ENCODE assay signal across 10 cellular contexts in the genomic region with DNA sequence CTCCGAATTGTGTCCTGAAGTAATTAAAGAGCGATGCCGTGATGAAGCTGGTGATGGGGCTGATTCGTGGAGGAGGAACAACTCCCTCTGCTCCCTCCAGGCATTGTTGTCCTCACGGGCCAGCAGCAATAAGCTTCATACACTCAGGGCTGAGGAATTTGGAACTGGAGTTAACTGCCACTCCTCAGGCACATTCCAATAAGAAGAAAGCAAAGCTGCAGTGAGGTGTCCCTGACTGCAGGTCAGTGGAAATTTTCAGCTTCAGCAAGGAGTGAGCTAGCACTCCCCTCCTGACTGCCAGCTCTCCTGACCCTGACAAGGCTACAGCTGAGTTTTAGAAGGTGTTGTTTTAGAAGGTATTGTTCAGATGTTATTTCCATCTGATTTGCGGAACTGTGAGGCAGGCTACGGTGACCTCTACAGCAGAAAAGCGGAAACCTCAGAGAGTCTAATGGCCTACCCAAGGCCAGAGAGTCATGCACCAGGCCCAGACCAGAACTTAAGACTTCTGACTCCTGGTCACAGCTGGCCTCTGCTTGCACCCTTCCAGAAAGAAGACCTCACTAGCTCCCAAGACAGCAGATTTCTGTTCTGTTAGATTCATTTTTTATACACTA.
DNase-seq lines count a peak whose midpoint lies in the region; ATAC-seq, FAIRE-seq and TF ChIP-seq lines count a peak whose summit lies in the region.
"Had no signal": no experiment of that assay in that cellular context is flagged by ENCODE, and none has a peak within 500 bp of the region (broad histone marks: within the 10 kb centered on the region; RNA-seq: fewer than 3 reads in every experiment).

No MANE protein-coding gene starts in this region.

- peaks cover 0 to 30% of the 10 kb centered on the region in 2 donors for H3K4me1 ChIP-seq in ascending aorta

- no peaks in the 10 kb centered on the region for H3K36me3 ChIP-seq in ascending aorta

- DNase-seq in ascending aorta (ENCODE audit: low spot score in 2 of 2) (peak in 1 of 2 donors; percentile 81), left cardiac atrium (no peak), retina (peak; percentile 57), NCI-H2029 (lab: John Stamatoyannopoulos, UW) (no peak), OCI-M1 (lab: John Stamatoyannopoulos, UW) (no peak), OCI-M2 (lab: John Stamatoyannopoulos, UW; ENCODE audit: unreplicated experiment) (no peak), HUDEP-2 (lab: John Stamatoyannopoulos, UW; ENCODE audit: unreplicated experiment in 76 of 76) (no peak)
- DNase-seq: stimulated activated naive CD8-positive, alpha-beta T cell treated with anti-CD3 and anti-CD28 coated beads, Interleukin-15, Interleukin-2, amounts not matched to agents 100 U/mL and 50 U/mL, for 24 hours had no signal

- peak overlapping the region; percentile 54 to 74 for H3K27ac ChIP-seq in ascending aorta
- H3K27ac ChIP-seq: KMS-11 had no signal

- no peaks in the 10 kb centered on the region for H3K27me3 ChIP-seq in ascending aorta

- no peak for TF ChIP-seq CTCF in ascending aorta (IDR thresholded peaks at IDR 0.05)

- intact Hi-C loops in ascending aorta (cut with DNase I) (loop anchor here (5.0 to 10.0 kb wide), 3 partner anchors 110 to 222 kb away; a partner anchor contains a TSS), left cardiac atrium (cut with DNase I) (loop anchor here in 1 of 2 donors (10.0 kb wide), 1 partner anchor 222 kb away; no protein-coding TSS in a partner anchor)

- H3K4me3 ChIP-seq in ascending aorta, result peak overlapping the region in 1 of 2 donors; percentile 34

- ATAC-seq in left cardiac atrium, result peak; percentile 67 to 80
- ATAC-seq: stimulated activated naive CD8-positive, alpha-beta T cell treated with anti-CD3 and anti-CD28 coated beads, Interleukin-15, Interleukin-2, amounts not matched to agents 100 U/mL and 50 U/mL, for 24 hours had no signal

- peak; percentile 96 for FAIRE-seq in G401.6 (lab: Jason Lieb, UNC)

- no peaks in the 10 kb centered on the region for H3K9me3 ChIP-seq in ascending aorta
